8 cellular contexts compared by ENCODE assay signal in genomic region chr13:110913322-110913721, GRCh38. TPM values are rescaled to one million over a fixed set of nuclear protein-coding genes. Genes with fewer than 3 reads are reported as not detected.
A peak's percentile ranks its signal among the peaks of the same experiment; 100 is the strongest.
DNase-seq lines count a peak whose midpoint lies in the region; ATAC-seq and TF ChIP-seq lines count a peak whose summit lies in the region.

No MANE protein-coding gene starts in this region.

- ATAC-seq in GM21576 (IDR thresholded peaks at IDR 0.05; ENCODE audit: unreplicated experiment) (no peak), GM18520 (IDR thresholded peaks at IDR 0.05; ENCODE audit: unreplicated experiment) (no peak)

- TF ChIP-seq EP300 in esophagus muscularis mucosa (IDR thresholded peaks at IDR 0.05), result no peak

- TF ChIP-seq POLR2A in Peyer's patch (IDR thresholded peaks at IDR 0.05), result peak in 1 of 2 donors; percentile 45
- no peak for TF ChIP-seq POLR2A in esophagus muscularis mucosa (IDR thresholded peaks at IDR 0.05; ENCODE audit: low read depth)
- peak; percentile 22 for TF ChIP-seq POLR2A in prostate gland (IDR thresholded peaks at IDR 0.05)

- 3% methylated on average over 8 of the region's 8 CpGs for WGBS in esophagus muscularis mucosa
- WGBS in prostate gland, result 3% methylated on average over 8 of the region's 8 CpGs

- peak overlapping the region; percentile 94 to 99 (median 96) for H3K27ac ChIP-seq in Peyer's patch
- H3K27ac ChIP-seq in esophagus muscularis mucosa (replicated peaks in 1 of 4), result peak overlapping the region; percentile 98 to 100 (median 98)
- peak overlapping the region; percentile 97 to 99 for H3K27ac ChIP-seq in prostate gland

- intact Hi-C loops in esophagus muscularis mucosa (cut with DNase I) (loop anchor here (10.0 kb wide), 2 partner anchors 199 to 301 kb away; partner anchors contain the start of gene ING1), prostate gland (cut with DNase I) (loop anchor here (2.0 to 10.0 kb wide), 2 partner anchors 43 to 301 kb away; no protein-coding TSS in a partner anchor)

- H3K27me3 ChIP-seq in Peyer's patch (no peaks in the 10 kb centered on the region), esophagus muscularis mucosa (no peaks in the 10 kb centered on the region), prostate gland (replicated peaks; ENCODE audit: insufficient read depth) (no peaks in the 10 kb centered on the region)

- H3K36me3 ChIP-seq in Peyer's patch (peaks cover 0 to 15% (median 0%) of the 10 kb centered on the region in 3 donors), esophagus muscularis mucosa (peaks cover 0 to 18% (median 8%) of the 10 kb centered on the region in 4 donors), prostate gland (no peaks in the 10 kb centered on the region)

- H3K4me1 ChIP-seq in Peyer's patch (peaks cover 0 to 45% (median 8%) of the 10 kb centered on the region in 4 donors), esophagus muscularis mucosa (peaks cover 54 to 73% (median 66%) of the 10 kb centered on the region in 4 donors), prostate gland (replicated peaks) (peaks cover 30% of the 10 kb centered on the region)

- DNase-seq in NCI-H2107 treated with DMSO at 0.1 percent for 48 hours (lab: John Stamatoyannopoulos, UW; ENCODE audit: unreplicated experiment), result peak; percentile 21
- no peak for DNase-seq in NCI-H2107 (lab: John Stamatoyannopoulos, UW)
- peak in 1 of 3 donors; percentile 69 for DNase-seq in Peyer's patch
- no peak for DNase-seq in esophagus muscularis mucosa (ENCODE audit: extremely low spot score)
- DNase-seq in prostate gland (ENCODE audit: low spot score), result peak; percentile 46
- DNase-seq in HuH-7.5 (ENCODE audit: low spot score), result no peak

- H3K9me3 ChIP-seq in Peyer's patch (no peaks in the 10 kb centered on the region), esophagus muscularis mucosa (no peaks in the 10 kb centered on the region), prostate gland (no peaks in the 10 kb centered on the region)

- TF ChIP-seq CTCF in Peyer's patch (IDR thresholded peaks at IDR 0.05) (no peak), esophagus muscularis mucosa (IDR thresholded peaks at IDR 0.05) (no peak), prostate gland (IDR thresholded peaks at IDR 0.05) (no peak)

- H3K4me3 ChIP-seq in Peyer's patch (peak overlapping the region; percentile 67 to 92 (median 75)), esophagus muscularis mucosa (peak overlapping the region; percentile 86 to 99 (median 90)), prostate gland (peak overlapping the region; percentile 92 to 98)

RNA-seq across cellular contexts. Expression of gene ANKRD10, which starts 1.5 kb away (rescaled TPM):
- total RNA-seq in Peyer's patch (100 to 1,000 TPM; 117 to 184 (median 138) TPM), esophagus muscularis mucosa (100 to 1,000 TPM in 3 of 4 donors, 10 to 100 TPM in 1; 89.6 to 120 (median 110) TPM), prostate gland (100 to 1,000 TPM in 1 of 2 donors, 10 to 100 TPM in 1; 99.9 to 155 TPM)

Comparison
In these comparisons a context has a peak if more than half of its experiments do, and no peak if none do; other contexts are left out.
1. DNase-seq: peak in NCI-H2107 treated with DMSO at 0.1 percent for 48 hours (single experiment) and prostate gland (single experiment); none in NCI-H2107 (single experiment), esophagus muscularis mucosa (single experiment) and HuH-7.5 (single experiment).
2. Peak in every context shown above with its lines, with median percentiles within 50 percentile points of each other: H3K27ac ChIP-seq and H3K4me3 ChIP-seq.